8 cellular contexts compared by ENCODE assay signal in genomic region chr12:67650528-67651379, GRCh38. TPM values are rescaled to one million over a fixed set of nuclear protein-coding genes. Genes with fewer than 3 reads are reported as not detected.
DNase-seq lines count a peak whose midpoint lies in the region; ATAC-seq and TF ChIP-seq lines count a peak whose summit lies in the region.

No MANE protein-coding gene starts in this region.

- BruUV-seq in PC-9 (replicated peaks; lab: Mats Ljungman, UMichigan) = TSS peak; percentile 31

- H3K27ac Mint-ChIP-seq in naive thymus-derived CD4-positive, alpha-beta T cell = peak overlapping the region; percentile 94 to 100 (median 98)

- no peak overlapping the region for H2AFZ ChIP-seq in PC-9

- no peak for TF ChIP-seq CTCF in PC-9 (conservative IDR thresholded peaks at IDR 0.05)
- no peak for TF ChIP-seq CTCF in coronary artery (IDR thresholded peaks at IDR 0.05)

- H3K4me3 ChIP-seq in PC-9 (peak overlapping the region; percentile 91), coronary artery (peak overlapping the region; percentile 100)
- peak overlapping the region; percentile 75 for H3K4me3 ChIP-seq in naive thymus-derived CD4-positive, alpha-beta T cell (ENCODE audit: low read length)

- ATAC-seq in naive thymus-derived CD4-positive, alpha-beta T cell = no peak
- no peak for ATAC-seq in GM21737 (IDR thresholded peaks at IDR 0.05; ENCODE audit: unreplicated experiment)

- intact Hi-C loops in PC-9 (cut with micrococcal nuclease; ENCODE audit: unreplicated experiment) = loop anchor here (5.0 kb wide), 1 partner anchor 277 kb away; no protein-coding TSS in a partner anchor
- intact Hi-C loops in naive thymus-derived CD4-positive, alpha-beta T cell (cut with micrococcal nuclease) = loop anchor here (1.0 to 5.0 kb wide), 18 partner anchors 14 to 962 kb away; partner anchors contain the start of genes CAND1 (in 1 of the 2) and RAP1B (in 1 of the 2)

- no peaks in the 10 kb centered on the region for H3K9me2 ChIP-seq in PC-9 (ENCODE audit: insufficient read depth)

- H3K9me3 ChIP-seq in PC-9 (ENCODE audit: insufficient read depth, low read depth) = no peaks in the 10 kb centered on the region
- no peaks in the 10 kb centered on the region for H3K9me3 ChIP-seq in naive thymus-derived CD4-positive, alpha-beta T cell (ENCODE audit: control insufficient read depth in 2 of 3, low read length in 3 of 3)

- H3F3A ChIP-seq in PC-9 (ENCODE audit: insufficient read depth, low read depth) = peaks cover 24% of the 10 kb centered on the region; the same call in 1 of the 2 replicates

- CTCF ChIA-PET in PC-9 (lab: Charles Lee) = interaction anchor here (0.6 kb wide), 1 partner anchor 295 kb away, joined by 5 read pairs; no protein-coding TSS in a partner anchor
- CTCF ChIA-PET in naive thymus-derived CD4-positive, alpha-beta T cell (lab: Charles Lee) = interaction anchor here (0.8 to 3.0 kb wide), 11 partner anchors 9 to 295 kb away, joined by 3 to 11 read pairs (median 4); no protein-coding TSS in a partner anchor

- H3K79me2 ChIP-seq in PC-9 (ENCODE audit: low read depth) = peaks cover 71% of the 10 kb centered on the region

- peaks cover 40% of the 10 kb centered on the region for H3K36me3 ChIP-seq in PC-9 (ENCODE audit: low read depth)
- H3K36me3 ChIP-seq in naive thymus-derived CD4-positive, alpha-beta T cell (ENCODE audit: control insufficient read depth in 2 of 3, insufficient read depth in 3 of 3, low read length in 3 of 3) = peaks cover 0 to 13% (median 6%) of the 10 kb centered on the region in 3 experiments

- H3K27ac ChIP-seq in PC-9 = peak overlapping the region; percentile 75
- peak overlapping the region; percentile 82 to 99 for H3K27ac ChIP-seq in coronary artery
- peak overlapping the region; percentile 90 for H3K27ac ChIP-seq in naive thymus-derived CD4-positive, alpha-beta T cell (ENCODE audit: low read depth, low read length)

- POLR2A ChIA-PET in PC-9 (lab: Charles Lee; ENCODE audit: unreplicated experiment) = interaction anchor here (0.7 kb wide), 1 partner anchor 123 kb away, joined by 10 read pairs; no protein-coding TSS in a partner anchor
- POLR2A ChIA-PET in naive thymus-derived CD4-positive, alpha-beta T cell (lab: Charles Lee) = interaction anchor here (0.6 to 12.3 kb wide), 23 partner anchors 12 to 382 kb away, joined by 3 to 273 read pairs (median 3); partner anchors contain the start of gene CAND1

- H3K27me3 Mint-ChIP-seq in naive thymus-derived CD4-positive, alpha-beta T cell = peaks cover 0 to 11% (median 0%) of the 10 kb centered on the region in 5 donors

- H3K4me1 ChIP-seq in PC-9 (replicated peaks; ENCODE audit: insufficient read depth) = peaks cover 64% of the 10 kb centered on the region
- peaks cover 42 to 44% of the 10 kb centered on the region in 2 donors for H3K4me1 ChIP-seq in naive thymus-derived CD4-positive, alpha-beta T cell (ENCODE audit: control insufficient read depth in 2 of 2, insufficient read depth in 2 of 2, low read length in 2 of 2)

- peak overlapping the region; percentile 97 to 100 (median 100) for H3K4me3 Mint-ChIP-seq in naive thymus-derived CD4-positive, alpha-beta T cell

- peak in 2 of 3 experiments; percentile 54 to 63 for DNase-seq in NCI-H1417 (lab: John Stamatoyannopoulos, UW)
- DNase-seq in NCI-H1417 treated with DMSO at 0.1 percent for 48 hours (lab: John Stamatoyannopoulos, UW) = no peak
- DNase-seq in PC-9 = no peak
- DNase-seq in coronary artery (ENCODE audit: low spot score) = no peak
- DNase-seq in naive thymus-derived CD4-positive, alpha-beta T cell = peak in 7 of 9 donors; percentile 11 to 42 (median 27)
- no peak for DNase-seq in inferior parietal cortex (ENCODE audit: extremely low spot score)
- no peak for DNase-seq in kidney tubule cell (ENCODE audit: low spot score)

- no peaks in the 10 kb centered on the region for H3K27me3 ChIP-seq in PC-9 (ENCODE audit: insufficient read depth, low read depth)
- H3K27me3 ChIP-seq in naive thymus-derived CD4-positive, alpha-beta T cell (ENCODE audit: control insufficient read depth in 2 of 2, insufficient read depth in 2 of 2, low read length in 2 of 2) = no peaks in the 10 kb centered on the region

- peaks cover 0 to 3% (median 0%) of the 10 kb centered on the region in 11 donors for H3K9me3 Mint-ChIP-seq in naive thymus-derived CD4-positive, alpha-beta T cell

- peaks cover 54 to 68% (median 61%) of the 10 kb centered on the region in 7 donors for H3K4me1 Mint-ChIP-seq in naive thymus-derived CD4-positive, alpha-beta T cell

- peaks cover 20 to 43% (median 40%) of the 10 kb centered on the region in 5 donors for H3K36me3 Mint-ChIP-seq in naive thymus-derived CD4-positive, alpha-beta T cell

- H3K4me2 ChIP-seq in PC-9 = peak overlapping the region; percentile 87

- H4K20me1 ChIP-seq in PC-9 (ENCODE audit: insufficient read depth) = peaks cover 43% of the 10 kb centered on the region

RNA-seq across cellular contexts. Expression of gene DYRK2, which starts 2.2 kb away (rescaled TPM):
- total RNA-seq in PC-9 (2021) = 42.9 and 55.6 TPM in 2 replicates
- total RNA-seq in naive thymus-derived CD4-positive, alpha-beta T cell = 100 to 1,000 TPM in 3 of 5 experiments, 10 to 100 TPM in 2; 55.3 to 157 (median 119) TPM
- 10 to 100 TPM; 60.9 to 98.1 TPM for polyA plus RNA-seq in naive thymus-derived CD4-positive, alpha-beta T cell

Comparison
In these comparisons a context has a peak if more than half of its experiments do, and no peak if none do; other contexts are left out.
1. DNase-seq: peak in NCI-H1417 (2 of 3) and naive thymus-derived CD4-positive, alpha-beta T cell (7 of 9); none in NCI-H1417 treated with DMSO at 0.1 percent for 48 hours (single experiment), PC-9 (0 of 2), coronary artery (single experiment), inferior parietal cortex (single experiment) and kidney tubule cell (single experiment).
2. Peak in every context shown above with its lines, with median percentiles within 50 percentile points of each other: H3K27ac ChIP-seq and H3K4me3 ChIP-seq.